ENCODE assay signal across 11 cellular contexts in genomic region chr7:16739863-16740622, GRCh38. TPM values are rescaled to one million over a fixed set of nuclear protein-coding genes. Genes with fewer than 3 reads are reported as not detected.
DNase-seq lines count a peak whose midpoint lies in the region; ATAC-seq, FAIRE-seq and TF ChIP-seq lines count a peak whose summit lies in the region.
"Had no signal": no experiment of that assay in that cellular context is flagged by ENCODE, and none has a peak within 500 bp of the region (broad histone marks: within the 10 kb centered on the region; RNA-seq: fewer than 3 reads in every experiment).

No MANE protein-coding gene starts in this region.

- no peak overlapping the region for H4K8ac ChIP-seq in mesendoderm (ENCODE audit: low read depth, low read length)

- no peaks in the 10 kb centered on the region for H3K79me2 ChIP-seq in mesendoderm (ENCODE audit: control insufficient read depth, insufficient read depth, low read length)

- H2BK120ac ChIP-seq in mesendoderm (ENCODE audit: low read depth, low read length) = no peak overlapping the region

- peak; percentile 87 for DNase-seq in AG08396 (ENCODE audit: low spot score)
- DNase-seq in HTR-8/SVneo (ENCODE audit: insufficient read length, low spot score) = peak; percentile 82
- DNase-seq in cardiac fibroblast (ENCODE audit: low read depth in 2 of 2) = peak; percentile 94 to 97
- DNase-seq in mesendoderm = peak; percentile 19
- no peak for DNase-seq in midbrain (lab: John Stamatoyannopoulos, UW)
- DNase-seq in activated effector memory CD4-positive, alpha-beta T cell treated with Interleukin-2 at 50 U/mL for 16 hours = no peak
- DNase-seq: SIG-M5 had no signal

- H3K27me3 ChIP-seq in mesendoderm (ENCODE audit: insufficient read depth, low read length, poor library complexity) = no peaks in the 10 kb centered on the region

- no peak overlapping the region for H3K4ac ChIP-seq in mesendoderm (ENCODE audit: low read depth, low read length)

- no peak overlapping the region for H3K9ac ChIP-seq in mesendoderm (ENCODE audit: low read length)

- FAIRE-seq in HTR-8/SVneo (lab: Jason Lieb, UNC) = no peak
- FAIRE-seq: GM12892 had no signal

- no peak for ATAC-seq in HG02981 (IDR thresholded peaks at IDR 0.05; ENCODE audit: unreplicated experiment)
- ATAC-seq in HG03139 (IDR thresholded peaks at IDR 0.05; ENCODE audit: unreplicated experiment) = no peak

- WGBS in mesendoderm (ENCODE audit: extremely low coverage, insufficient coverage, low lambda C conversion rate) = no CpG with 5 or more reads among the region's 6 CpGs

- peaks cover 2% of the 10 kb centered on the region for H3K4me1 ChIP-seq in mesendoderm (ENCODE audit: control insufficient read depth, low read depth, low read length)

- no peak overlapping the region for H4K5ac ChIP-seq in mesendoderm (ENCODE audit: low read length)

- no peak overlapping the region for H3K27ac ChIP-seq in mesendoderm (ENCODE audit: low read depth, low read length)

- no peak overlapping the region for H3K56ac ChIP-seq in mesendoderm (ENCODE audit: low read length)

- no peak overlapping the region for H3K23ac ChIP-seq in mesendoderm (ENCODE audit: low read length)

- H3K36me3 ChIP-seq in mesendoderm (ENCODE audit: control insufficient read depth, insufficient read depth, low read length) = no peaks in the 10 kb centered on the region

- no peak overlapping the region for H3K4me2 ChIP-seq in mesendoderm (ENCODE audit: low read length)

- H3K79me1 ChIP-seq in mesendoderm (ENCODE audit: low read length) = no peaks in the 10 kb centered on the region

- no peak overlapping the region for H2BK5ac ChIP-seq in mesendoderm (ENCODE audit: low read length)

- H3K18ac ChIP-seq in mesendoderm (ENCODE audit: low read length) = no peak overlapping the region

- H2BK15ac ChIP-seq in mesendoderm (replicated peaks; ENCODE audit: low read depth) = no peak overlapping the region

- no peak for TF ChIP-seq CTCF in cardiac fibroblast (IDR thresholded peaks at IDR 0.05; ENCODE audit: low read depth, low read length)

- H2AK5ac ChIP-seq in mesendoderm (ENCODE audit: low read length) = no peak overlapping the region

- H3K4me3 ChIP-seq in cardiac fibroblast (replicated peaks in 1 of 2; ENCODE audit: low read depth in 2 of 2, low read length in 2 of 2) (no peak overlapping the region), mesendoderm (ENCODE audit: low read length) (no peak overlapping the region)
- H3K4me3 ChIP-seq: skin epidermis had no signal

RNA-seq across cellular contexts. Expression of gene TSPAN13, which starts 13.5 kb away (rescaled TPM):
- 24.8 TPM for polyA plus RNA-seq in mesendoderm (2013, experiment 1 of 2)
- 24.1 TPM for polyA plus RNA-seq in mesendoderm (2013, experiment 2 of 2)

Comparison
In these comparisons a context has a peak if more than half of its experiments do, and no peak if none do; other contexts are left out.
1. DNase-seq: peak in AG08396 (single experiment), HTR-8/SVneo (single experiment), cardiac fibroblast (2 of 2) and mesendoderm (single experiment); none in midbrain (single experiment) and activated effector memory CD4-positive, alpha-beta T cell treated with Interleukin-2 at 50 U/mL for 16 hours (single experiment).